Comparison of ENCODE assay signal across 22 cellular contexts in the genomic region with DNA sequence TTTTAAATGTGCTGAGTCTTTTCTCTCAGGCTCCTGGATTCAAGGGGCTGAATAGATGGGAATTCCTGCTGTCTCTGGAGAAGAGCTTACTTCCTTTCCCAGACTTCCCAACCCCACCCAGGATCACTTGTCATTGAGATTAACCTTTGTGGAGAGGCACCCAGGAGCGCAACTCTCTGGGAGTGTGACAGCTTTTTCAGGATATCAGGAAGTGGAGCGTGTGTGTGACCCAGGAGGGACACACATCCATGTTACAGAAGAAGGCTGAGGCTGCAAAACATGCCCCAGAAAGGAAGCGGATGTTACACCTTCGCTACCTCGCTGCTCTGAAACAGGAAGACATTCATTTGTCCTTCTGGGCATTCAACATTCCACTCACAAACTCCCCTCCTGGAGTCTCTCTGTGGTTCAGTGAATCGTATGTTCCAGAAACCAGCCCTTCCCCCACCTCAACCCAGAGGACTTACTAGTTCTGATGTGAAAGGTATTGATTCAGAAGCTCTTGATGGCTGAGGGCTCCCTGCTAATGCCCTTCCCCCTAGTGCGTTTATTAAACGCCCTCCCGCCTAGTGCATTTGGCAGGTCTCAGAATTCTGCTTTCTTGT.
DNase-seq lines count a peak whose midpoint lies in the region; ATAC-seq and TF ChIP-seq lines count a peak whose summit lies in the region.
"Had no signal": no experiment of that assay in that cellular context is flagged by ENCODE, and none has a peak within 500 bp of the region (broad histone marks: within the 10 kb centered on the region; RNA-seq: fewer than 3 reads in every experiment).

No MANE protein-coding gene starts in this region.

- no peaks in the 10 kb centered on the region for H3K79me2 ChIP-seq in mammary epithelial cell (ENCODE audit: insufficient read depth, low read length)

- H3K9ac ChIP-seq in mammary epithelial cell (ENCODE audit: insufficient read depth, low read length) = no peak overlapping the region

- no peak for TF ChIP-seq POLR2A in breast epithelium (IDR thresholded peaks at IDR 0.05)

- H3K4me1 Mint-ChIP-seq in neural crest cell = peaks cover 9% of the 10 kb centered on the region
- H3K4me1 Mint-ChIP-seq: IgD-negative memory B cell had no signal

- no TSS peak for BruUV-seq in mammary epithelial cell (replicated peaks; lab: Mats Ljungman, UMichigan)

- TF ChIP-seq CTCF in breast epithelium (IDR thresholded peaks at IDR 0.05) (no peak), mammary epithelial cell (conservative IDR thresholded peaks at IDR 0.05 in 1 of 2, IDR thresholded peaks at IDR 0.05 in 1 of 2; ENCODE audit: extremely low read depth in 1 of 2, insufficient read depth in 1 of 2, low read depth in 1 of 2, low read length in 2 of 2) (no peak), neural crest cell (conservative IDR thresholded peaks at IDR 0.05) (no peak)

- intact Hi-C loops in breast epithelium (cut with DNase I; ENCODE audit: low total_unique reads) = no loop called here
- intact Hi-C loops in mammary epithelial cell (cut with micrococcal nuclease) = no loop called here

- H3K36me3 Mint-ChIP-seq in neural crest cell (ENCODE audit: low read depth) = no peaks in the 10 kb centered on the region
- H3K36me3 Mint-ChIP-seq: CD14-positive monocyte had no signal

- no peaks in the 10 kb centered on the region for H4K20me1 ChIP-seq in mammary epithelial cell (ENCODE audit: insufficient read depth, low read length)

- DNase-seq in breast epithelium (ENCODE audit: low spot score in 2 of 2) (no peak), mammary epithelial cell (no peak), iPS-NIHi7 (ENCODE audit: extremely low spot score) (peak; percentile 14), neural crest cell (ENCODE audit: low read depth, low spot score) (no peak), HuH-7 (ENCODE audit: low spot score) (no peak), HuH-7.5 (ENCODE audit: low spot score) (no peak)
- DNase-seq in central memory CD4-positive, alpha-beta T cell = no peak
- DNase-seq: 8988T, GDM1, GOT3, Karpas-422, NCI-H1048, NCI-H1436 treated with DMSO at 0.1 percent for 48 hours, NCI-H2029, NCI-H345, NCI-H524 treated with DMSO at 0.1 percent for 48 hours, PC-3, RPMI8226, SHP77 treated with DMSO at 0.1 percent for 48 hours had no signal

- no peaks in the 10 kb centered on the region for H3K27me3 ChIP-seq in breast epithelium
- no peaks in the 10 kb centered on the region for H3K27me3 ChIP-seq in mammary epithelial cell (ENCODE audit: insufficient read depth, low read length)

- H3K27ac Mint-ChIP-seq in neural crest cell (ENCODE audit: unreplicated experiment) = peak overlapping the region; percentile 32
- H3K27ac Mint-ChIP-seq: CD14-positive monocyte, IgD-negative memory B cell had no signal

- peaks cover 7% of the 10 kb centered on the region for H3K9me3 Mint-ChIP-seq in neural crest cell
- H3K9me3 Mint-ChIP-seq: IgD-negative memory B cell had no signal

- in situ Hi-C loops in mammary epithelial cell (cut with MboI; ENCODE audit: low sequenced_read_pairs in 2 of 2) = no loop called here

- ATAC-seq in HG02763 (IDR thresholded peaks at IDR 0.05; ENCODE audit: unreplicated experiment) = no peak
- ATAC-seq: PC-3 had no signal

- no peak overlapping the region for H3K4me3 Mint-ChIP-seq in neural crest cell
- H3K4me3 Mint-ChIP-seq: CD14-positive monocyte, IgD-negative memory B cell had no signal

- H3K9me3 ChIP-seq in breast epithelium = no peaks in the 10 kb centered on the region
- H3K9me3 ChIP-seq in mammary epithelial cell (replicated peaks; ENCODE audit: insufficient read depth, low read length) = no peaks in the 10 kb centered on the region

- dilution Hi-C loops in mammary epithelial cell (cut with HindIII; ENCODE audit: low sequenced_read_pairs) = no loop called here

- 73% methylated on average over 8 of the region's 9 CpGs for WGBS in mammary epithelial cell (ENCODE audit: low coverage, missing lambda C conversion rate)

- CTCF ChIA-PET in mammary epithelial cell (lab: Charles Lee; ENCODE audit: low non-redundant PET) = no interaction called here

- H3K4me2 ChIP-seq in mammary epithelial cell (ENCODE audit: insufficient read depth, low read depth, low read length) = no peak overlapping the region

- peak overlapping the region; percentile 3 to 66 for H3K27ac ChIP-seq in breast epithelium
- no peak overlapping the region for H3K27ac ChIP-seq in mammary epithelial cell (ENCODE audit: insufficient read depth, low read depth, low read length)

- H3K4me3 ChIP-seq in breast epithelium = no peak overlapping the region
- H3K4me3 ChIP-seq in mammary epithelial cell (replicated peaks in 1 of 3; ENCODE audit: insufficient read depth in 1 of 3, low read depth in 2 of 3, low read length in 3 of 3) = no peak overlapping the region

- H3K36me3 ChIP-seq in breast epithelium (no peaks in the 10 kb centered on the region), mammary epithelial cell (ENCODE audit: insufficient read depth, low read length) (no peaks in the 10 kb centered on the region)

- H3K4me1 ChIP-seq in breast epithelium = no peaks in the 10 kb centered on the region
- H3K4me1 ChIP-seq in mammary epithelial cell (ENCODE audit: insufficient read depth, low read length) = no peaks in the 10 kb centered on the region

- no peaks in the 10 kb centered on the region for H3K27me3 Mint-ChIP-seq in neural crest cell (ENCODE audit: low read depth)
- H3K27me3 Mint-ChIP-seq: IgD-negative memory B cell had no signal

- H2AFZ ChIP-seq in mammary epithelial cell (ENCODE audit: low read depth, low read length) = no peak overlapping the region
